In the genomic region with DNA sequence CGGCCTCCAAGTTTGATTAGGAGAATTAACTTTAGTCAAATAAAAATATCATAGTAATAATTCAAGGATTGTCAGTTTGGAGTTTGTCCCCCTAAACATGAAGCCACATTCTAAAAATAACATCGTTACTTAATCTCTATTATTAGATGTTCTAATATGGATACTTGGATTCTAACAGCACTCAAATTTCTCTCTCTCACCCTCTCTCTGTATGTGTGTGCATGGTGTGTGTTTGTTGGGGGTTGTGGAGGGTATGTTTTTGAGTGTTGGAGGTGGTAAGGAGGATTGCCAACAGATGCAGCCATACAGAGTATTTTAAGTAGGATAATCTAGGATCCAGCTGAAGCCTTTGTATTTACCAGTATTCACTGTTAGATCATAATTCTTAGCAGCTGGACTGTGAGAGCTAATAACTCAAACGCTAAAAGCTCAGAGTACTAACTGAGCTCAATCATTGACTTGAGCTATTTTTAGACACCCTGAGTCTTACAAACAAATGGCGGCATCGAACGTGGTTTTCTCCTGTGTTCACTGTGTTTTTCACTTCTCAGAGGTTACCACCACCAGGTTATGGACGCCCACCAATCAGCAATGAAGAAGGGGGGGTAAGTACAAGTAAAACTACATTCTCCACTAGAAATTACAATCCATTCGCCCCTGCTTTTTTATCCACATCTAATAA, we compare ENCODE assay signal across 10 cellular contexts. TPM values are rescaled to one million over a fixed set of nuclear protein-coding genes. Genes with fewer than 3 reads are reported as not detected.
DNase-seq lines count a peak whose midpoint lies in the region; ATAC-seq and TF ChIP-seq lines count a peak whose summit lies in the region.
"Had no signal": no experiment of that assay in that cellular context is flagged by ENCODE, and none has a peak within 500 bp of the region (broad histone marks: within the 10 kb centered on the region; RNA-seq: fewer than 3 reads in every experiment).

No MANE protein-coding gene starts in this region.

- intact Hi-C loops in heart right ventricle (cut with DNase I) (no loop called here), stomach (cut with DNase I; ENCODE audit: low total_unique reads) (no loop called here)

- WGBS in heart right ventricle, 2 donors = 40 to 42% methylated on average over 8 of the region's 8 CpGs
- WGBS in stomach, 5 donors = 19 to 38% (median 23%) methylated on average over 8 of the region's 8 CpGs

- H3K9me3 ChIP-seq in heart right ventricle (no peaks in the 10 kb centered on the region), stomach (no peaks in the 10 kb centered on the region)

- peaks cover 0 to 12% (median 3%) of the 10 kb centered on the region in 9 donors for H3K4me1 ChIP-seq in heart right ventricle
- H3K4me1 ChIP-seq in stomach = peaks cover 0 to 16% (median 7%) of the 10 kb centered on the region in 4 donors

- in situ Hi-C loops in G401 (cut with HindIII; ENCODE audit: low sequenced_read_pairs) = no loop called here

- peak; percentile 4 for DNase-seq in NCI-H2107 (lab: John Stamatoyannopoulos, UW)
- no peak for DNase-seq in heart right ventricle
- no peak for DNase-seq in stomach
- no peak for DNase-seq in stimulated activated CD8-positive, alpha-beta memory T cell treated with anti-CD3 and anti-CD28 coated beads, Interleukin-4, amount 100 ng/mL, for 48 hours
- no peak for DNase-seq in GM10266 (ENCODE audit: extremely low spot score)
- DNase-seq in activated T-cell treated with anti-CD3 and anti-CD28 coated beads for 4 hours = no peak
- DNase-seq in G401 (ENCODE audit: low spot score) = no peak
- DNase-seq: substantia nigra had no signal

- TF ChIP-seq CTCF in heart right ventricle (IDR thresholded peaks at IDR 0.05) (no peak), stomach (IDR thresholded peaks at IDR 0.05) (no peak), GM10266 (IDR thresholded peaks at IDR 0.05; ENCODE audit: control insufficient read depth, insufficient read depth, low read depth, missing control alignments) (no peak)

- H3K36me3 ChIP-seq in heart right ventricle = no peaks in the 10 kb centered on the region
- H3K36me3 ChIP-seq in stomach = no peaks in the 10 kb centered on the region

- H3K27ac ChIP-seq in heart right ventricle = peak overlapping the region; percentile 4 to 83 (median 72)
- H3K27ac ChIP-seq in stomach = peak overlapping the region in 3 of 5 donors; percentile 14 to 56 (median 23)

- no peaks in the 10 kb centered on the region for H3K27me3 ChIP-seq in heart right ventricle
- H3K27me3 ChIP-seq in stomach = no peaks in the 10 kb centered on the region

- TF ChIP-seq EP300 in stomach (IDR thresholded peaks at IDR 0.05) = no peak

- ATAC-seq in GM19452 (IDR thresholded peaks at IDR 0.05; ENCODE audit: unreplicated experiment) = peak; percentile 65
- ATAC-seq in heart right ventricle = peak; percentile 55 to 92 (median 82)

- no peak for TF ChIP-seq POLR2A in stomach (IDR thresholded peaks at IDR 0.05)

- peak overlapping the region in 8 of 10 donors; percentile 6 to 32 (median 16) for H3K4me3 ChIP-seq in heart right ventricle
- peak overlapping the region in 3 of 4 donors; percentile 16 to 28 (median 17) for H3K4me3 ChIP-seq in stomach
- H3K4me3 ChIP-seq: lung had no signal

RNA-seq across cellular contexts. Expression of gene ENAM, which starts 8.8 kb away (rescaled TPM):
- 10 to 100 TPM in 7 of 10 donors, 1 to 10 TPM in 3; 2.0 to 13.1 (median 11.6) TPM for total RNA-seq in heart right ventricle
- under 1 TPM; 0.49 to 0.88 TPM for polyA plus RNA-seq in heart right ventricle
- total RNA-seq in stomach = 1 to 10 TPM in 1 of 5 donors, under 1 TPM in 2, not detected in 2; 0.14 to 1.7 (median 0.45) TPM
- polyA plus RNA-seq in stomach = under 1 TPM; 0.20 to 0.92 (median 0.44) TPM
- total RNA-seq in G401 (2014; rRNA removed; shearing (Covaris generic)) = not detected in 2 replicates

RNA-seq across cellular contexts. Expression of gene JCHAIN, which starts 28.9 kb away (rescaled TPM):
- total RNA-seq in heart right ventricle (10 to 100 TPM in 2 of 10 donors, 1 to 10 TPM in 6, under 1 TPM in 2; 0.57 to 55.4 (median 3.8) TPM), stomach (100 to 1,000 TPM in 1 of 5 donors, 10 to 100 TPM in 3, 1 to 10 TPM in 1; 5.5 to 284 (median 25.0) TPM)
- polyA plus RNA-seq in heart right ventricle (1 to 10 TPM in 1 of 2 donors, under 1 TPM in 1; 0.74 to 1.1 TPM), stomach (100 to 1,000 TPM in 2 of 3 donors, 10 to 100 TPM in 1; 49.4 to 167 (median 136) TPM)
- total RNA-seq in G401 (2014; rRNA removed; shearing (Covaris generic)) = not detected in 2 replicates

RNA-seq across cellular contexts. Expression of gene AMBN, which starts 45.3 kb away (rescaled TPM):
- total RNA-seq in heart right ventricle = not detected
- polyA plus RNA-seq in heart right ventricle = not detected
- total RNA-seq in stomach = not detected
- polyA plus RNA-seq in stomach = not detected
- not detected in 2 replicates for total RNA-seq in G401 (2014; rRNA removed; shearing (Covaris generic))
- total RNA-seq: lung had no signal
- polyA plus RNA-seq: lung had no signal

RNA-seq across cellular contexts. Expression of gene UTP3, which starts 51.0 kb away (rescaled TPM):
- total RNA-seq in heart right ventricle (10 to 100 TPM; 13.9 to 20.4 (median 18.5) TPM), stomach (10 to 100 TPM; 11.3 to 22.2 (median 17.5) TPM)
- polyA plus RNA-seq in heart right ventricle (10 to 100 TPM; 12.9 to 16.0 TPM), stomach (10 to 100 TPM; 16.3 to 20.7 (median 19.5) TPM)
- total RNA-seq in G401 (2014; rRNA removed; shearing (Covaris generic)) = 12.8 and 16.3 TPM in 2 replicates
